In the genomic region with DNA sequence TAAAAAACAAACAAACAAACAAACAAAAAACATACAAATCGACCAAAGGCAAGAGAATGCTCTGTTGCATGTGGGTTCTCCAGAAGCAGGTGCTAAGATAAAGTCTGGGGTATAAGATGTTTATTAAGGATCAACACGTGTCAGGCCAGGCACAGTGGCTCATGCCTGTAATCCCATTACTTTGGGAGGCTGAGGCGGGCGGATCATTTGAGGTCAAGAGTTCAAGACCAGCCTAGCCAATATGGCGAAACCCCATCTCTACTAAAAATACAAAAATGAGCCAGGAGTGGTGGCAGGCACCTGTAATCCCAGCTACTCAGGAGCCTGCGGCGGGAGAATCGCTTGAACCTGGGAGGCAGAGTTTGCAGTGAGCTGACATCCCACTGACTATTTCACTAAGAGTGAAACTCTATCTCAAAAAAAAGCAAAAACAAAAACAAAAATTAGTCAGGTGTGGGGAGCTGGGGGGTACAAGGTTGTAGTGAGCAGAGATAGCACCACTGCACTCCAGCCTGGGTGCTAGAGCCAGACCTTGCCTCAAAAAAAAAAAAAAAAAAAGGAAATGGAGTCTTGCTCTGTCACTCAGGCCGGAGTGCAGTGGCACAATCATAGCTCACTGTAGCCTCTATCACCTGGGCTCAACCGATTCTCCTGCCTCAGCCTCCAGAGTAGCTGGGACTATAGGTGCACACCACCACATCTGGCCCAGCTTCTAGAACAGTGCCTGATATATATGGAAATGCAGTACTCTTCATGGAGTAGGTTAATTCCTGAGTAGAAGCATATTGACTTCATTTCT, we compare ENCODE assay signal across 32 cellular contexts.
"Had no signal": no experiment of that assay in that cellular context is flagged by ENCODE, and none has a peak within 500 bp of the region (broad histone marks: within the 10 kb centered on the region; RNA-seq: fewer than 3 reads in every experiment).

No MANE protein-coding gene starts in this region.

- H3K9me3 Mint-ChIP-seq: activated CD4-positive, alpha-beta T cell treated with anti-CD3 and anti-CD28 coated beads, Interleukin-2, amount 10 ng/mL, durations not matched to agents 7 days and 5 days; activated CD8-positive, alpha-beta T cell treated with anti-CD3 and anti-CD28 coated beads for 36 hours; activated T-cell treated with anti-CD3 and anti-CD28 coated beads, Interleukin-2, amount 50 U/mL, for 4 hours; activated T-helper 17 cell treated with anti-CD3 and anti-CD28 coated beads, Interleukin-2, amount 50 U/mL, for 72 hours; central memory CD8-positive, alpha-beta T cell; dendritic cell treated with granulocyte-macrophage colony-stimulating factor and Interleukin-4, amounts not matched to agents 40 ng/mL and 50 ng/mL, for 4 days; endodermal cell; T-helper 2 cell treated with Interferon-gamma antibody and Interleukin-4, amounts not matched to agents 5 μg/mL and 100 μg/mL, for 36 hours had no signal

- H3K27me3 Mint-ChIP-seq: activated CD4-positive, alpha-beta T cell treated with anti-CD3 and anti-CD28 coated beads, Interleukin-2, amount 10 ng/mL, durations not matched to agents 7 days and 5 days; activated CD8-positive, alpha-beta T cell treated with anti-CD3 and anti-CD28 coated beads for 36 hours; activated naive CD8-positive, alpha-beta T cell; activated T-helper 17 cell treated with anti-CD3 and anti-CD28 coated beads, Interleukin-2, amount 50 U/mL, for 72 hours; central memory CD8-positive, alpha-beta T cell; T-helper 17 cell had no signal

- H3K27me3 ChIP-seq: brain microvascular endothelial cell, dorsolateral prefrontal cortex had no signal

- H3K36me3 ChIP-seq: brain microvascular endothelial cell had no signal

- DNase-seq: activated CD4-positive, alpha-beta T cell treated with anti-CD3 and anti-CD28 coated beads for 1 hour; activated CD4-positive, alpha-beta T cell treated with anti-CD3 and anti-CD28 coated beads for 4 hours; activated CD4-positive, alpha-beta T cell treated with anti-CD3 and anti-CD28 coated beads, Interleukin-2, amount 10 ng/mL, durations not matched to agents 7 days and 5 days; activated CD4-positive, alpha-beta T cell treated with anti-CD3 and anti-CD28 coated beads, Interleukin-2, amount 50 U/mL, for 48 hours; activated CD8-positive, alpha-beta memory T cell treated with anti-CD3 and anti-CD28 coated beads for 24 hours; activated CD8-positive, alpha-beta T cell treated with anti-CD3 and anti-CD28 coated beads for 36 hours; activated effector memory CD4-positive, alpha-beta T cell treated with Interleukin-2 at 50 U/mL for 16 hours; activated gamma-delta T cell treated with Interleukin-2 at 50 U/mL for 16 hours; activated naive CD4-positive, alpha-beta T cell treated with anti-CD3 and anti-CD28 coated beads, Interleukin-2, amount 50 U/mL, for 16 hours; activated naive CD4-positive, alpha-beta T cell treated with Interleukin-2 at 50 U/mL for 16 hours; activated T-cell treated with anti-CD3 and anti-CD28 coated beads, Interleukin-2, amount 50 U/mL, for 4 hours; amniotic stem cell; anterior cingulate cortex; brain microvascular endothelial cell; dorsolateral prefrontal cortex; effector memory CD4-positive, alpha-beta T cell; endodermal cell; foreskin fibroblast; head of caudate nucleus; T-helper 1 cell; T-helper 17 cell; T1000 had no signal

- H3K36me3 Mint-ChIP-seq: activated naive CD8-positive, alpha-beta T cell had no signal

- H3K27ac Mint-ChIP-seq: activated CD8-positive, alpha-beta T cell treated with anti-CD3 and anti-CD28 coated beads for 36 hours; activated naive CD8-positive, alpha-beta T cell; activated T-helper 17 cell treated with anti-CD3 and anti-CD28 coated beads, Interleukin-2, amount 50 U/mL, for 72 hours; dendritic cell treated with granulocyte-macrophage colony-stimulating factor and Interleukin-4, amounts not matched to agents 40 ng/mL and 50 ng/mL, for 4 days; endodermal cell; T-helper 17 cell; T-helper 2 cell treated with Interferon-gamma antibody and Interleukin-4, amounts not matched to agents 5 μg/mL and 100 μg/mL, for 36 hours had no signal

- ATAC-seq: activated CD8-positive, alpha-beta T cell treated with anti-CD3 and anti-CD28 coated beads for 36 hours; activated T-cell treated with anti-CD3 and anti-CD28 coated beads, Interleukin-2, amount 50 U/mL, for 4 hours; activated T-helper 17 cell treated with anti-CD3 and anti-CD28 coated beads, Interleukin-2, amount 50 U/mL, for 72 hours; esophagus mucosa; T-helper 17 cell had no signal

- H3K4me1 Mint-ChIP-seq: activated CD4-positive, alpha-beta T cell treated with anti-CD3 and anti-CD28 coated beads, Interleukin-2, amount 10 ng/mL, durations not matched to agents 7 days and 5 days; activated T-helper 17 cell treated with anti-CD3 and anti-CD28 coated beads, Interleukin-2, amount 50 U/mL, for 72 hours; central memory CD8-positive, alpha-beta T cell; endodermal cell had no signal

- H3K4me3 Mint-ChIP-seq: activated CD4-positive, alpha-beta T cell treated with anti-CD3 and anti-CD28 coated beads, Interleukin-2, amount 10 ng/mL, durations not matched to agents 7 days and 5 days; activated CD8-positive, alpha-beta T cell treated with anti-CD3 and anti-CD28 coated beads for 36 hours; activated naive CD8-positive, alpha-beta T cell; activated T-cell treated with anti-CD3 and anti-CD28 coated beads, Interleukin-2, amount 50 U/mL, for 4 hours; activated T-helper 17 cell treated with anti-CD3 and anti-CD28 coated beads, Interleukin-2, amount 50 U/mL, for 72 hours; central memory CD8-positive, alpha-beta T cell; dendritic cell treated with granulocyte-macrophage colony-stimulating factor and Interleukin-4, amounts not matched to agents 40 ng/mL and 50 ng/mL, for 4 days; endodermal cell; T-helper 17 cell; T-helper 2 cell treated with Interferon-gamma antibody and Interleukin-4, amounts not matched to agents 5 μg/mL and 100 μg/mL, for 36 hours had no signal

- H3K27ac ChIP-seq: brain microvascular endothelial cell, coronary artery, dorsolateral prefrontal cortex had no signal

- H3K4me3 ChIP-seq: coronary artery, dorsolateral prefrontal cortex had no signal

- FAIRE-seq: astrocyte, bronchial epithelial cell, frontal cortex had no signal
